In genomic region chr5:111347021-111347420, GRCh38 we compare ENCODE assay signal across 22 cellular contexts.
"Had no signal": no experiment of that assay in that cellular context is flagged by ENCODE, and none has a peak within 500 bp of the region (broad histone marks: within the 10 kb centered on the region; RNA-seq: fewer than 3 reads in every experiment).

No MANE protein-coding gene starts in this region.

- ATAC-seq: activated CD4-positive, CD25-positive, alpha-beta regulatory T cell treated with anti-CD3 and anti-CD28 coated beads, Interleukin-2, amount 50 U/mL, for 24 hours; body of pancreas; lower lobe of right lung; sciatic nerve; stimulated activated effector memory CD8-positive, alpha-beta T cell treated with anti-CD3 and anti-CD28 coated beads, Interleukin-12 subunit alpha, Interleukin-12 subunit beta, amount 100 ng/mL, for 72 hours had no signal

- H3K4me3 Mint-ChIP-seq: activated CD4-positive, alpha-beta T cell treated with anti-CD3 and anti-CD28 coated beads, Interleukin-2, amount 10 ng/mL, durations not matched to agents 7 days and 5 days; activated naive CD8-positive, alpha-beta T cell treated with anti-CD3 and anti-CD28 coated beads, Interleukin-2, amount 10 ng/mL, durations not matched to agents 7 days and 5 days; mesothelial cell of epicardium; nephron; stimulated activated effector memory CD8-positive, alpha-beta T cell treated with anti-CD3 and anti-CD28 coated beads, Interleukin-12 subunit alpha, Interleukin-12 subunit beta, amount 100 ng/mL, for 72 hours had no signal

- H3K36me3 Mint-ChIP-seq: mesothelial cell of epicardium had no signal

- FAIRE-seq: colon had no signal

- DNase-seq: activated CD4-positive, alpha-beta T cell treated with anti-CD3 and anti-CD28 coated beads, Interleukin-2, amount 10 ng/mL, durations not matched to agents 7 days and 5 days; activated CD8-positive, alpha-beta memory T cell treated with anti-CD3 and anti-CD28 coated beads for 24 hours; activated CD8-positive, alpha-beta memory T cell treated with anti-CD3 and anti-CD28 coated beads, Interleukin-2, amount 50 U/mL, for 48 hours; activated effector memory CD4-positive, alpha-beta T cell treated with anti-CD3 and anti-CD28 coated beads, Interleukin-2, amount 50 U/mL, for 16 hours; activated naive CD8-positive, alpha-beta T cell treated with anti-CD3 and anti-CD28 coated beads, Interleukin-2, amount 10 ng/mL, durations not matched to agents 7 days and 5 days; activated T-cell treated with anti-CD3 and anti-CD28 coated beads, Interleukin-2, amount 50 U/mL, for 48 hours; body of pancreas; central memory CD4-positive, alpha-beta T cell; dorsolateral prefrontal cortex; foreskin fibroblast; hypothalamus; lower lobe of right lung; stimulated activated CD4-positive, alpha-beta T cell treated with anti-CD3 and anti-CD28 coated beads, Interleukin-4, amount 100 ng/mL, for 24 hours; stomach; upper lobe of left lung had no signal

- H3K4me1 ChIP-seq: body of pancreas, lower lobe of right lung, stomach, upper lobe of left lung had no signal

- H3K4me1 Mint-ChIP-seq: nephron had no signal

- H3K27ac Mint-ChIP-seq: activated CD4-positive, alpha-beta T cell treated with anti-CD3 and anti-CD28 coated beads, Interleukin-2, amount 10 ng/mL, durations not matched to agents 7 days and 5 days; activated naive CD8-positive, alpha-beta T cell treated with anti-CD3 and anti-CD28 coated beads, Interleukin-2, amount 10 ng/mL, durations not matched to agents 7 days and 5 days; mesothelial cell of epicardium; nephron; stimulated activated effector memory CD8-positive, alpha-beta T cell treated with anti-CD3 and anti-CD28 coated beads, Interleukin-12 subunit alpha, Interleukin-12 subunit beta, amount 100 ng/mL, for 72 hours had no signal

- H3K27ac ChIP-seq: body of pancreas, dorsolateral prefrontal cortex, epithelial cell of prostate, lower lobe of right lung, stomach, upper lobe of left lung had no signal

- H3K27me3 Mint-ChIP-seq: activated CD4-positive, alpha-beta T cell treated with anti-CD3 and anti-CD28 coated beads, Interleukin-2, amount 10 ng/mL, durations not matched to agents 7 days and 5 days; activated naive CD8-positive, alpha-beta T cell treated with anti-CD3 and anti-CD28 coated beads, Interleukin-2, amount 10 ng/mL, durations not matched to agents 7 days and 5 days had no signal

- H3K27me3 ChIP-seq: body of pancreas, stomach, upper lobe of left lung had no signal

- H3K9me3 Mint-ChIP-seq: mesothelial cell of epicardium; nephron; stimulated activated effector memory CD8-positive, alpha-beta T cell treated with anti-CD3 and anti-CD28 coated beads, Interleukin-12 subunit alpha, Interleukin-12 subunit beta, amount 100 ng/mL, for 72 hours had no signal
